ENCODE assay signal across 17 cellular contexts in the genomic region with DNA sequence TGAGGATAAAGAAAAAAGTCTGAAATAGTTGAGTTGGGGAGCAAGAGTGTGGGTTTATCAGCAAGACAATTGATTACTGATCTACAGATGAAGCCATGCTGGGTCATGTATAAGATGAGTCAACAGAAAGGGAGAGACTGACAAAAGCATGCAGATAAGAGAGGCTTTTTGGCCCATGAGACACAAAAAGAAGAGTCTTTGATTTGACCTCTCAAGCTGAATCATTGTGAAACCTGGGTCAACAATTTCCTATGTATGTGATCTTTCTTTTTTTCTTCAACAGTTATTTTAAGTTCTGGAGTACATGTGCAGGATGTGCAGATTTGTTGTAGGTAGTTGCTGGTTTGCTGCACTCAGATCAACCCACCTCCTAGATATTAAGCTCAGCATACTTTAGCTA. TPM values are rescaled to one million over a fixed set of nuclear protein-coding genes. Genes with fewer than 3 reads are reported as not detected.
DNase-seq lines count a peak whose midpoint lies in the region; ATAC-seq, FAIRE-seq and TF ChIP-seq lines count a peak whose summit lies in the region.
"Had no signal": no experiment of that assay in that cellular context is flagged by ENCODE, and none has a peak within 500 bp of the region (broad histone marks: within the 10 kb centered on the region; RNA-seq: fewer than 3 reads in every experiment).

No MANE protein-coding gene starts in this region.

- H3K4me3 ChIP-seq in bronchial epithelial cell (ENCODE audit: low read depth, low read length), result no peak overlapping the region
- no peak overlapping the region for H3K4me3 ChIP-seq in body of pancreas
- H3K4me3 ChIP-seq: BLaER1, SJSA1 had no signal

- no peak for TF ChIP-seq CTCF in bronchial epithelial cell (IDR thresholded peaks at IDR 0.05; ENCODE audit: insufficient read depth, low read length, severe bottlenecking)
- TF ChIP-seq CTCF in body of pancreas (IDR thresholded peaks at IDR 0.05), result no peak

- peak; percentile 88 for ATAC-seq in GM18867 (IDR thresholded peaks at IDR 0.05; ENCODE audit: unreplicated experiment)
- ATAC-seq in GM21528 (IDR thresholded peaks at IDR 0.05; ENCODE audit: low FRiP score, unreplicated experiment), result peak; percentile 69
- ATAC-seq in HG03066 (IDR thresholded peaks at IDR 0.05; ENCODE audit: low read depth, unreplicated experiment), result peak; percentile 64
- ATAC-seq in stimulated activated naive CD8-positive, alpha-beta T cell treated with anti-CD3 and anti-CD28 coated beads, Interleukin-15, Interleukin-2, amounts not matched to agents 100 U/mL and 50 U/mL, for 24 hours, result no peak
- ATAC-seq in body of pancreas, result no peak
- ATAC-seq: left lobe of liver, sciatic nerve had no signal

- DNase-seq in bronchial epithelial cell (ENCODE audit: low read depth), result no peak
- no peak for DNase-seq in stimulated activated naive CD8-positive, alpha-beta T cell treated with anti-CD3 and anti-CD28 coated beads, Interleukin-15, Interleukin-2, amounts not matched to agents 100 U/mL and 50 U/mL, for 24 hours
- DNase-seq in activated naive CD4-positive, alpha-beta T cell treated with Interleukin-2 at 50 U/mL for 16 hours, result no peak
- no peak for DNase-seq in body of pancreas
- DNase-seq in ureter (ENCODE audit: low spot score), result no peak
- DNase-seq: activated naive CD4-positive, alpha-beta T cell treated with anti-CD3 and anti-CD28 coated beads, Interleukin-2, amount 10 ng/mL, durations not matched to agents 7 days and 5 days; NCI-H2081 treated with DMSO at 0.1 percent for 48 hours; NK-92 treated with Interleukin-12 subunit alpha and Interleukin-12 subunit beta, amount 100 ng/mL, for 24 hours had no signal

- intact Hi-C loops in body of pancreas (cut with DNase I), result no loop called here

- FAIRE-seq in bronchial epithelial cell (lab: Jason Lieb, UNC), result peak; percentile 13
- FAIRE-seq: endothelial cell of umbilical vein had no signal

- no peaks in the 10 kb centered on the region for H3K9me3 ChIP-seq in body of pancreas
- H3K9me3 ChIP-seq: BLaER1, SJSA1 had no signal

- H3K27ac ChIP-seq in body of pancreas, result no peak overlapping the region
- H3K27ac ChIP-seq: BLaER1, HL-60, SJSA1 had no signal

- H3K36me3 ChIP-seq in bronchial epithelial cell (ENCODE audit: control insufficient read depth, insufficient read depth, low read length) (no peaks in the 10 kb centered on the region), body of pancreas (replicated peaks in 1 of 2; ENCODE audit: insufficient read depth in 1 of 2, low read depth in 2 of 2) (no peaks in the 10 kb centered on the region)
- H3K36me3 ChIP-seq: BLaER1, SJSA1 had no signal

- H3K27me3 ChIP-seq in bronchial epithelial cell (ENCODE audit: control insufficient read depth, insufficient read depth, low read length) (no peaks in the 10 kb centered on the region), body of pancreas (no peaks in the 10 kb centered on the region)
- H3K27me3 ChIP-seq: BLaER1 had no signal

- no peak for TF ChIP-seq POLR2A in body of pancreas (IDR thresholded peaks at IDR 0.05)

- H3K4me1 ChIP-seq in body of pancreas, result no peaks in the 10 kb centered on the region
- H3K4me1 ChIP-seq: BLaER1, SJSA1 had no signal

RNA-seq across cellular contexts. Expression of a gene that starts 15.9 kb away (rescaled TPM):
- under 0.01 and 0.26 TPM in 2 replicates for total RNA-seq in bronchial epithelial cell
- total RNA-seq in body of pancreas, result 1 to 10 TPM in 1 of 2 donors, under 1 TPM in 1; 0.78 to 5.9 TPM
- 5.2 TPM for total RNA-seq in ureter
- total RNA-seq: endothelial cell of umbilical vein, left lobe of liver had no signal

Comparison
In these comparisons a context has a peak if more than half of its experiments do, and no peak if none do; other contexts are left out.
1. ATAC-seq: peak in GM18867 (single experiment), GM21528 (single experiment) and HG03066 (single experiment); none in stimulated activated naive CD8-positive, alpha-beta T cell treated with anti-CD3 and anti-CD28 coated beads, Interleukin-15, Interleukin-2, amounts not matched to agents 100 U/mL and 50 U/mL, for 24 hours (single experiment) and body of pancreas (single experiment).